2 cellular contexts compared by ENCODE assay signal in genomic region chr17:39196191-39196819, GRCh38.
TF ChIP-seq lines count a peak whose summit lies in the region.

No MANE protein-coding gene starts in this region.

TF ChIP-seq in A549, 52 proteins besides CTCF, POLR2A, EP300 and RAD21 (continued from another document):
- TF ChIP-seq E2F6 (IDR thresholded peaks at IDR 0.05; ENCODE audit: borderline replicate concordance, low read depth) = no peak
- no peak for TF ChIP-seq ELK1 (IDR thresholded peaks at IDR 0.05; ENCODE audit: low read depth, low read length)

TF ChIP-seq in HCT116, 20 proteins besides CTCF, POLR2A, EP300 and RAD21 (continued from another document):
- TF ChIP-seq REST (IDR thresholded peaks at IDR 0.05; ENCODE audit: low read depth) (no peak), EGR1 (IDR thresholded peaks at IDR 0.05; ENCODE audit: low read depth) (no peak)
